In genomic region chr20:43694763-43695162, GRCh38 we compare ENCODE assay signal across 28 cellular contexts. TPM values are rescaled to one million over a fixed set of nuclear protein-coding genes. Genes with fewer than 3 reads are reported as not detected.
DNase-seq lines count a peak whose midpoint lies in the region; ATAC-seq and TF ChIP-seq lines count a peak whose summit lies in the region.
"Had no signal": no experiment of that assay in that cellular context is flagged by ENCODE, and none has a peak within 500 bp of the region (broad histone marks: within the 10 kb centered on the region; RNA-seq: fewer than 3 reads in every experiment).

No MANE protein-coding gene starts in this region.

- H3K27me3 ChIP-seq in right cardiac atrium (ENCODE audit: control insufficient read depth, insufficient read depth) (no peaks in the 10 kb centered on the region), liver (ENCODE audit: control insufficient read depth in 4 of 4, insufficient read depth in 4 of 4, low read length in 3 of 4) (no peaks in the 10 kb centered on the region)
- H3K27me3 ChIP-seq: BE2C, BLaER1 had no signal

- H3K9me3 ChIP-seq in right cardiac atrium (ENCODE audit: control insufficient read depth, low read length) (no peaks in the 10 kb centered on the region), liver (ENCODE audit: control insufficient read depth in 4 of 4, low read length in 3 of 4) (no peaks in the 10 kb centered on the region)
- H3K9me3 ChIP-seq: BE2C, BLaER1 had no signal

- H3K36me3 ChIP-seq in liver (ENCODE audit: control insufficient read depth in 4 of 4, insufficient read depth in 3 of 4, low read depth in 1 of 4, low read length in 3 of 4), result no peaks in the 10 kb centered on the region

- no peak overlapping the region for H3K27ac ChIP-seq in right cardiac atrium (ENCODE audit: low read length)
- no peak overlapping the region for H3K27ac ChIP-seq in liver (ENCODE audit: low read depth in 1 of 2, low read length in 2 of 2)
- H3K27ac ChIP-seq: BLaER1 had no signal

- H3K9ac ChIP-seq in liver (ENCODE audit: low read depth in 1 of 2, low read length in 2 of 2), result no peak overlapping the region
- H3K9ac ChIP-seq: BLaER1 had no signal

- TF ChIP-seq RAD21 in liver (IDR thresholded peaks at IDR 0.05), result no peak

- H3K4me3 ChIP-seq in right cardiac atrium (ENCODE audit: low read length) (no peak overlapping the region), liver (ENCODE audit: low read depth in 1 of 3, low read length in 3 of 3) (no peak overlapping the region)
- H3K4me3 ChIP-seq: BLaER1, GM12878 had no signal

- intact Hi-C loops in Right ventricle myocardium superior (cut with DNase I), result no loop called here
- intact Hi-C loops in right cardiac atrium (cut with DNase I), result no loop called here

- ATAC-seq in Right ventricle myocardium superior (ENCODE audit: poor library complexity) (peak; percentile 53), right cardiac atrium (no peak), left lobe of liver (peak; percentile 74), GM19467 (IDR thresholded peaks at IDR 0.05; ENCODE audit: unreplicated experiment) (no peak)
- ATAC-seq: GM12878 had no signal

- TF ChIP-seq CTCF in liver (IDR thresholded peaks at IDR 0.05; ENCODE audit: low read depth, low read length, missing input control), result no peak

- 93% methylated on average over 3 of the region's 3 CpGs for WGBS in right cardiac atrium
- 80% methylated on average over 3 of the region's 3 CpGs for WGBS in liver

- DNase-seq in Right ventricle myocardium superior (peak; percentile 6), right cardiac atrium (no peak), left lobe of liver (ENCODE audit: low spot score) (no peak), RPMI8226 (no peak), hippocampal formation (lab: John Stamatoyannopoulos, UW) (no peak)
- DNase-seq: 8988T; ACHN; BE2C; C1 segment of cervical spinal cord; CD4-positive, alpha-beta memory T cell; CD8-positive, alpha-beta memory T cell; COR-L47; DMS 273 treated with DMSO at 0.1 percent for 48 hours; DMS153; DMS53; DMS79; DND-41; EL; GDM1 had no signal

- no peaks in the 10 kb centered on the region for H3K4me1 ChIP-seq in right cardiac atrium (ENCODE audit: control insufficient read depth, insufficient read depth, low read length)
- no peaks in the 10 kb centered on the region for H3K4me1 ChIP-seq in liver (ENCODE audit: control insufficient read depth in 4 of 4, insufficient read depth in 4 of 4, low read length in 3 of 4)
- H3K4me1 ChIP-seq: BE2C, BLaER1 had no signal

TF ChIP-seq in liver, 16 proteins besides CTCF, POLR2A, EP300 and RAD21:
- TF ChIP-seq HNF4A (conservative IDR thresholded peaks at IDR 0.05), result peak; percentile 6 to 40
- no peak for TF ChIP-seq FOXA2 (IDR thresholded peaks at IDR 0.05)

RNA-seq across cellular contexts. Expression of gene MYBL2, which starts 27.8 kb away (rescaled TPM):
- total RNA-seq in Right ventricle myocardium superior, result 0.78 TPM
- 1 to 10 TPM in 1 of 4 donors, under 1 TPM in 2, not detected in 1; 0.11 to 1.4 (median 0.89) TPM for total RNA-seq in right cardiac atrium
- polyA plus RNA-seq in right cardiac atrium, result 0.11 TPM
- total RNA-seq in left lobe of liver, result 0.63 TPM
- total RNA-seq in liver, result 10 to 100 TPM in 1 of 2 donors, not detected in 1; 30.9 TPM
- 1 to 10 TPM; 1.6 to 1.9 TPM for polyA plus RNA-seq in liver

RNA-seq across cellular contexts. Expression of gene GTSF1L, which starts 32.0 kb away (rescaled TPM):
- not detected for total RNA-seq in Right ventricle myocardium superior
- total RNA-seq in right cardiac atrium, result not detected
- polyA plus RNA-seq in right cardiac atrium, result not detected
- total RNA-seq in left lobe of liver, result not detected
- total RNA-seq in liver, result not detected
- polyA plus RNA-seq in liver, result not detected
- total RNA-seq: A673; CD4-positive, alpha-beta memory T cell; CD8-positive, alpha-beta memory T cell; Daoy; G401 had no signal
- polyA plus RNA-seq: AG04450; CD14-positive monocyte; CD4-positive, alpha-beta memory T cell; CD8-positive, alpha-beta memory T cell had no signal

Comparison
In these comparisons a context has a peak if more than half of its experiments do, and no peak if none do; other contexts are left out.
1. ATAC-seq: peak in Right ventricle myocardium superior (single experiment) and left lobe of liver (single experiment); none in right cardiac atrium (0 of 2) and GM19467 (single experiment).